2 cellular contexts compared by ENCODE assay signal in genomic region chr14:81449576-81449975, GRCh38.
TF ChIP-seq lines count a peak whose summit lies in the region.

No MANE protein-coding gene starts in this region.

TF ChIP-seq in HepG2, 621 proteins besides CTCF, POLR2A, EP300 and RAD21 (continues in another document):
- TF ChIP-seq KDM3A (CRISPR knock-in tag; IDR thresholded peaks at IDR 0.05; ENCODE audit: low read depth) (no peak), ZNF275 (CRISPR knock-in tag; IDR thresholded peaks at IDR 0.05; ENCODE audit: borderline replicate concordance) (no peak), ZNF790 (CRISPR knock-in tag; IDR thresholded peaks at IDR 0.05; ENCODE audit: borderline replicate concordance) (no peak), ZNF709 (CRISPR knock-in tag; IDR thresholded peaks at IDR 0.05) (no peak), SSRP1 (CRISPR knock-in tag; IDR thresholded peaks at IDR 0.05) (no peak), PITX1 (CRISPR knock-in tag; IDR thresholded peaks at IDR 0.05) (no peak), ZSCAN12 (CRISPR knock-in tag; IDR thresholded peaks at IDR 0.05) (no peak), ZNF337 (CRISPR knock-in tag; IDR thresholded peaks at IDR 0.05; ENCODE audit: borderline replicate concordance, low read depth) (no peak), SRF (IDR thresholded peaks at IDR 0.05; ENCODE audit: low read depth, low read length) (no peak), THAP8 (CRISPR knock-in tag; IDR thresholded peaks at IDR 0.05; ENCODE audit: borderline replicate concordance) (no peak), PHF8 (CRISPR knock-in tag; IDR thresholded peaks at IDR 0.05) (no peak), ZNF883 (CRISPR knock-in tag; IDR thresholded peaks at IDR 0.05; ENCODE audit: not compliant biosample characterization) (no peak), HOXA3 (CRISPR knock-in tag; IDR thresholded peaks at IDR 0.05) (no peak), SMYD3 (CRISPR knock-in tag; IDR thresholded peaks at IDR 0.05) (no peak)
- TF ChIP-seq, protein P1, sequence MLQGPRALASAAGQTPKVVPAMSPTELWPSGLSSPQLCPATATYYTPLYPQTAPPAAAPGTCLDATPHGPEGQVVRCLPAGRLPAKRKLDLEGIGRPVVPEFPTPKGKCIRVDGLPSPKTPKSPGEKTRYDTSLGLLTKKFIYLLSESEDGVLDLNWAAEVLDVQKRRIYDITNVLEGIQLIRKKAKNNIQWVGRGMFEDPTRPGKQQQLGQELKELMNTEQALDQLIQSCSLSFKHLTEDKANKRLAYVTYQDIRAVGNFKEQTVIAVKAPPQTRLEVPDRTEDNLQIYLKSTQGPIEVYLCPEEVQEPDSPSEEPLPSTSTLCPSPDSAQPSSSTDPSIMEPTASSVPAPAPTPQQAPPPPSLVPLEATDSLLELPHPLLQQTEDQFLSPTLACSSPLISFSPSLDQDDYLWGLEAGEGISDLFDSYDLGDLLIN (CRISPR knock-in tag; IDR thresholded peaks at IDR 0.05; ENCODE audit: borderline replicate concordance): no peak
- TF ChIP-seq, protein P2, sequence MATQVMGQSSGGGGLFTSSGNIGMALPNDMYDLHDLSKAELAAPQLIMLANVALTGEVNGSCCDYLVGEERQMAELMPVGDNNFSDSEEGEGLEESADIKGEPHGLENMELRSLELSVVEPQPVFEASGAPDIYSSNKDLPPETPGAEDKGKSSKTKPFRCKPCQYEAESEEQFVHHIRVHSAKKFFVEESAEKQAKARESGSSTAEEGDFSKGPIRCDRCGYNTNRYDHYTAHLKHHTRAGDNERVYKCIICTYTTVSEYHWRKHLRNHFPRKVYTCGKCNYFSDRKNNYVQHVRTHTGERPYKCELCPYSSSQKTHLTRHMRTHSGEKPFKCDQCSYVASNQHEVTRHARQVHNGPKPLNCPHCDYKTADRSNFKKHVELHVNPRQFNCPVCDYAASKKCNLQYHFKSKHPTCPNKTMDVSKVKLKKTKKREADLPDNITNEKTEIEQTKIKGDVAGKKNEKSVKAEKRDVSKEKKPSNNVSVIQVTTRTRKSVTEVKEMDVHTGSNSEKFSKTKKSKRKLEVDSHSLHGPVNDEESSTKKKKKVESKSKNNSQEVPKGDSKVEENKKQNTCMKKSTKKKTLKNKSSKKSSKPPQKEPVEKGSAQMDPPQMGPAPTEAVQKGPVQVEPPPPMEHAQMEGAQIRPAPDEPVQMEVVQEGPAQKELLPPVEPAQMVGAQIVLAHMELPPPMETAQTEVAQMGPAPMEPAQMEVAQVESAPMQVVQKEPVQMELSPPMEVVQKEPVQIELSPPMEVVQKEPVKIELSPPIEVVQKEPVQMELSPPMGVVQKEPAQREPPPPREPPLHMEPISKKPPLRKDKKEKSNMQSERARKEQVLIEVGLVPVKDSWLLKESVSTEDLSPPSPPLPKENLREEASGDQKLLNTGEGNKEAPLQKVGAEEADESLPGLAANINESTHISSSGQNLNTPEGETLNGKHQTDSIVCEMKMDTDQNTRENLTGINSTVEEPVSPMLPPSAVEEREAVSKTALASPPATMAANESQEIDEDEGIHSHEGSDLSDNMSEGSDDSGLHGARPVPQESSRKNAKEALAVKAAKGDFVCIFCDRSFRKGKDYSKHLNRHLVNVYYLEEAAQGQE (IDR thresholded peaks at IDR 0.05; ENCODE audit: borderline replicate concordance in 1 of 2, low read depth in 1 of 2, low read length in 2 of 2): no peak
- TF ChIP-seq, protein P3, sequence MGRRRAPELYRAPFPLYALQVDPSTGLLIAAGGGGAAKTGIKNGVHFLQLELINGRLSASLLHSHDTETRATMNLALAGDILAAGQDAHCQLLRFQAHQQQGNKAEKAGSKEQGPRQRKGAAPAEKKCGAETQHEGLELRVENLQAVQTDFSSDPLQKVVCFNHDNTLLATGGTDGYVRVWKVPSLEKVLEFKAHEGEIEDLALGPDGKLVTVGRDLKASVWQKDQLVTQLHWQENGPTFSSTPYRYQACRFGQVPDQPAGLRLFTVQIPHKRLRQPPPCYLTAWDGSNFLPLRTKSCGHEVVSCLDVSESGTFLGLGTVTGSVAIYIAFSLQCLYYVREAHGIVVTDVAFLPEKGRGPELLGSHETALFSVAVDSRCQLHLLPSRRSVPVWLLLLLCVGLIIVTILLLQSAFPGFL (CRISPR knock-in tag; IDR thresholded peaks at IDR 0.05): no peak
- TF ChIP-seq, protein P4, sequence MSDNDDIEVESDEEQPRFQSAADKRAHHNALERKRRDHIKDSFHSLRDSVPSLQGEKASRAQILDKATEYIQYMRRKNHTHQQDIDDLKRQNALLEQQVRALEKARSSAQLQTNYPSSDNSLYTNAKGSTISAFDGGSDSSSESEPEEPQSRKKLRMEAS (IDR thresholded peaks at IDR 0.05): no peak

TF ChIP-seq in K562, 482 proteins besides CTCF, POLR2A, EP300 and RAD21:
- no peak for TF ChIP-seq MCM5 (IDR thresholded peaks at IDR 0.05; ENCODE audit: low read depth)
- TF ChIP-seq ZNF76 (CRISPR knock-in tag; IDR thresholded peaks at IDR 0.05; ENCODE audit: borderline replicate concordance): no peak
- TF ChIP-seq ZNF696 (CRISPR knock-in tag; conservative IDR thresholded peaks at IDR 0.05): no peak
- TF ChIP-seq PHB2 (IDR thresholded peaks at IDR 0.05; ENCODE audit: low read depth): no peak
- no peak for TF ChIP-seq HES1 (IDR thresholded peaks at IDR 0.05; ENCODE audit: low read depth)
- TF ChIP-seq POLR2B (IDR thresholded peaks at IDR 0.05; ENCODE audit: low read depth, partially characterized antibody): no peak
